In the genomic region with DNA sequence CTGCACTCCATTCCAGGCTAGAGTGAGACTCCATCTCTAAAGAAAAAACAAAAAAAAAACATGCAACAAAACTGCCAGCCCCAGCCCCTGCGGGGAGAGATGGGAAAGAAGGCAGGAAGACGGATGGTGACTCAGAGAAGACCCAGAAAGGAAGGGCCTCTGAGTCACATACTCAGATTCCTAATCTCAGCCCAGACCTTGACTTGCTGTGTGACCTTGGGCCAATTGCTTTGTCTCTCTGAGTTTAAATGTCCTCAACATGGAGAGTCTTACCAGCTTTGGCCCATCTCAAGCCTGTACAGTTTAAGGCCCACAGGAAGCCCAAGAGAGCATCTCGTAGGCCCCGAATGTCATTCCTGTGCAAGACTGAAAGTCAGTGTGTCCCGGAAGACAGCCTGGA, we compare ENCODE assay signal across 13 cellular contexts.
DNase-seq lines count a peak whose midpoint lies in the region; ATAC-seq, FAIRE-seq and TF ChIP-seq lines count a peak whose summit lies in the region.
"Had no signal": no experiment of that assay in that cellular context is flagged by ENCODE, and none has a peak within 500 bp of the region (broad histone marks: within the 10 kb centered on the region; RNA-seq: fewer than 3 reads in every experiment).

No MANE protein-coding gene starts in this region.

- no peaks in the 10 kb centered on the region for H3K9me3 ChIP-seq in neuronal stem cell (replicated peaks in 1 of 2; ENCODE audit: control insufficient read depth in 2 of 2, insufficient read depth in 1 of 2, low read depth in 1 of 2, low read length in 2 of 2)

- H3K18ac ChIP-seq in neuronal stem cell (ENCODE audit: low read length) = no peak overlapping the region

- no peak overlapping the region for H2BK12ac ChIP-seq in neuronal stem cell (ENCODE audit: low read length)

- H3K4me2 ChIP-seq in neuronal stem cell (ENCODE audit: insufficient read depth, low read length, poor library complexity, severe bottlenecking) = no peak overlapping the region

- no peaks in the 10 kb centered on the region for H3K27me3 ChIP-seq in kidney epithelial cell (ENCODE audit: control insufficient read depth, insufficient read depth, low read length)
- H3K27me3 ChIP-seq in neuronal stem cell (ENCODE audit: control insufficient read depth in 3 of 3, insufficient read depth in 3 of 3, low read depth in 1 of 3, low read length in 3 of 3) = peaks cover 0 to 7% (median 0%) of the 10 kb centered on the region in 3 experiments

- peaks cover 13% of the 10 kb centered on the region for H3K27me3 Mint-ChIP-seq in activated T-cell treated with anti-CD3 and anti-CD28 coated beads, Interleukin-2, amount 50 U/mL, for 72 hours (ENCODE audit: low read depth)

- no peak overlapping the region for H2BK15ac ChIP-seq in neuronal stem cell (ENCODE audit: low read length)

- H3K9me3 Mint-ChIP-seq in activated T-cell treated with anti-CD3 and anti-CD28 coated beads, Interleukin-2, amount 50 U/mL, for 72 hours = no peaks in the 10 kb centered on the region
- H3K9me3 Mint-ChIP-seq: neural crest cell had no signal

- H3K4me1 Mint-ChIP-seq in activated T-cell treated with anti-CD3 and anti-CD28 coated beads, Interleukin-2, amount 50 U/mL, for 72 hours (ENCODE audit: low read depth) = peaks cover 44% of the 10 kb centered on the region

- no peak overlapping the region for H2AK5ac ChIP-seq in neuronal stem cell (ENCODE audit: low read depth, low read length)

- H3K9ac ChIP-seq in neuronal stem cell (ENCODE audit: low read depth, low read length, poor library complexity) = no peak overlapping the region

- H2BK120ac ChIP-seq in neuronal stem cell (ENCODE audit: low read depth, low read length) = no peak overlapping the region

- H3K27ac ChIP-seq in neuronal stem cell (replicated peaks; ENCODE audit: low read length) = no peak overlapping the region

- no peak overlapping the region for H2BK5ac ChIP-seq in neuronal stem cell (ENCODE audit: low read length)

- H3K4me3 Mint-ChIP-seq in activated T-cell treated with anti-CD3 and anti-CD28 coated beads, Interleukin-2, amount 50 U/mL, for 72 hours = peak overlapping the region; percentile 72 to 74
- H3K4me3 Mint-ChIP-seq: activated CD8-positive, alpha-beta memory T cell treated with anti-CD3 and anti-CD28 coated beads, Interleukin-2, amount 10 ng/mL, durations not matched to agents 7 days and 5 days; neural crest cell had no signal

- H3K27ac Mint-ChIP-seq in activated T-cell treated with anti-CD3 and anti-CD28 coated beads, Interleukin-2, amount 50 U/mL, for 72 hours = no peak overlapping the region
- H3K27ac Mint-ChIP-seq: activated CD8-positive, alpha-beta memory T cell treated with anti-CD3 and anti-CD28 coated beads, Interleukin-2, amount 10 ng/mL, durations not matched to agents 7 days and 5 days had no signal

- H3K4me1 ChIP-seq in neuronal stem cell (ENCODE audit: control insufficient read depth in 2 of 2, insufficient read depth in 1 of 2, low read depth in 1 of 2, low read length in 2 of 2) = peaks cover 0 to 5% of the 10 kb centered on the region in 2 donors

- H4K8ac ChIP-seq in neuronal stem cell (ENCODE audit: low read depth, low read length) = no peak overlapping the region

- no peak overlapping the region for H2AFZ ChIP-seq in neuronal stem cell (ENCODE audit: low read length)

- no peaks in the 10 kb centered on the region for H3K36me3 Mint-ChIP-seq in activated T-cell treated with anti-CD3 and anti-CD28 coated beads, Interleukin-2, amount 50 U/mL, for 72 hours (ENCODE audit: insufficient read depth in 2 of 2)
- H3K36me3 Mint-ChIP-seq: activated CD8-positive, alpha-beta memory T cell treated with anti-CD3 and anti-CD28 coated beads, Interleukin-2, amount 10 ng/mL, durations not matched to agents 7 days and 5 days had no signal

- no peak overlapping the region for H3K14ac ChIP-seq in neuronal stem cell (ENCODE audit: low read length)

- DNase-seq in Caki2 (ENCODE audit: low read depth) = peak; percentile 54
- peak; percentile 85 for DNase-seq in HTR-8/SVneo (ENCODE audit: insufficient read length, low spot score)
- peak; percentile 5 to 9 for DNase-seq in activated T-cell treated with anti-CD3 and anti-CD28 coated beads, Interleukin-2, amount 50 U/mL, for 72 hours
- peak; percentile 49 for DNase-seq in kidney epithelial cell (ENCODE audit: low read depth)
- no peak for DNase-seq in neuronal stem cell (ENCODE audit: low spot score)
- DNase-seq in OCI-M2 (lab: John Stamatoyannopoulos, UW; ENCODE audit: unreplicated experiment) = no peak
- DNase-seq: activated CD8-positive, alpha-beta memory T cell treated with anti-CD3 and anti-CD28 coated beads, Interleukin-2, amount 10 ng/mL, durations not matched to agents 7 days and 5 days; cortex of kidney; NCI-H1092 treated with DMSO at 0.1 percent for 48 hours had no signal

- H3K23ac ChIP-seq in neuronal stem cell (ENCODE audit: low read depth, low read length, poor library complexity) = no peak overlapping the region

- in situ Hi-C loops in Caki2 (cut with HindIII; ENCODE audit: low pct_unique_long_range_greater_than_20kb, low sequenced_read_pairs) = no loop called here

- H3K4me3 ChIP-seq in kidney epithelial cell (ENCODE audit: low read depth, low read length) = no peak overlapping the region
- H3K4me3 ChIP-seq in neuronal stem cell (ENCODE audit: low read length in 2 of 2) = no peak overlapping the region

- no CpG with 5 or more reads among the region's 5 CpGs for WGBS in neuronal stem cell (ENCODE audit: extremely low coverage in 2 of 2, insufficient read length in 2 of 2, insufficient replicate concordance in 1 of 2), 2 donors

- TF ChIP-seq CTCF in kidney epithelial cell (IDR thresholded peaks at IDR 0.05; ENCODE audit: insufficient read depth, low read length, poor library complexity, severe bottlenecking) = no peak

- H3K36me3 ChIP-seq in kidney epithelial cell (ENCODE audit: control insufficient read depth, insufficient read depth, low read length) = no peaks in the 10 kb centered on the region
- no peaks in the 10 kb centered on the region for H3K36me3 ChIP-seq in neuronal stem cell (replicated peaks in 1 of 2; ENCODE audit: control insufficient read depth in 2 of 2, insufficient read depth in 2 of 2, low read length in 2 of 2)

- no peak for FAIRE-seq in HTR-8/SVneo (lab: Jason Lieb, UNC)
- FAIRE-seq: G401.6 had no signal

- H3K4ac ChIP-seq in neuronal stem cell (ENCODE audit: low read length) = no peak overlapping the region

- H3K79me1 ChIP-seq in neuronal stem cell (ENCODE audit: low read depth, low read length) = no peaks in the 10 kb centered on the region

- no peak overlapping the region for H4K91ac ChIP-seq in neuronal stem cell (ENCODE audit: low read depth, low read length, poor library complexity)

- ATAC-seq in activated T-cell treated with anti-CD3 and anti-CD28 coated beads, Interleukin-2, amount 50 U/mL, for 72 hours (replicated peaks in 1 of 2) = peak; percentile 41 to 60
- ATAC-seq in GM19467 (IDR thresholded peaks at IDR 0.05; ENCODE audit: unreplicated experiment) = no peak
- ATAC-seq in HG03460 (IDR thresholded peaks at IDR 0.05; ENCODE audit: unreplicated experiment) = no peak

Comparison
In these comparisons a context has a peak if more than half of its experiments do, and no peak if none do; other contexts are left out.
1. DNase-seq: peak in Caki2 (single experiment), HTR-8/SVneo (single experiment), activated T-cell treated with anti-CD3 and anti-CD28 coated beads, Interleukin-2, amount 50 U/mL, for 72 hours (2 of 2) and kidney epithelial cell (single experiment); none in neuronal stem cell (single experiment) and OCI-M2 (single experiment).
2. ATAC-seq: peak in activated T-cell treated with anti-CD3 and anti-CD28 coated beads, Interleukin-2, amount 50 U/mL, for 72 hours (2 of 2); none in GM19467 (single experiment) and HG03460 (single experiment).